1 cellular context compared by ENCODE assay signal in genomic region chr20:17928633-17929311, GRCh38.
TF ChIP-seq lines count a peak whose summit lies in the region.

No MANE protein-coding gene starts in this region.

TF ChIP-seq in HCT116, 20 proteins besides CTCF, POLR2A, EP300 and RAD21 (continued from another document):
- TF ChIP-seq ATF3 (IDR thresholded peaks at IDR 0.05) (no peak), CBX3 (IDR thresholded peaks at IDR 0.05; ENCODE audit: low read depth) (no peak), REST (IDR thresholded peaks at IDR 0.05; ENCODE audit: low read depth) (no peak), EGR1 (IDR thresholded peaks at IDR 0.05; ENCODE audit: low read depth) (no peak), TCF7L2 (IDR thresholded peaks at IDR 0.05; ENCODE audit: borderline replicate concordance, extremely low read depth, insufficient read depth, insufficient read length) (no peak)
